17 cellular contexts compared by ENCODE assay signal in genomic region chr5:38529955-38530644, GRCh38. TPM values are rescaled to one million over a fixed set of nuclear protein-coding genes. Genes with fewer than 3 reads are reported as not detected.
A peak's percentile ranks its signal among the peaks of the same experiment; 100 is the strongest.
DNase-seq lines count a peak whose midpoint lies in the region; ATAC-seq, FAIRE-seq and TF ChIP-seq lines count a peak whose summit lies in the region.
"Had no signal": no experiment of that assay in that cellular context is flagged by ENCODE, and none has a peak within 500 bp of the region (broad histone marks: within the 10 kb centered on the region; RNA-seq: fewer than 3 reads in every experiment).

No MANE protein-coding gene starts in this region.

- intact Hi-C loops in right cardiac atrium (cut with DNase I): no loop called here

- no peak for TF ChIP-seq EP300 in A549 (IDR thresholded peaks at IDR 0.05)
- TF ChIP-seq EP300 in gastroesophageal sphincter (IDR thresholded peaks at IDR 0.05): no peak

- POLR2A ChIA-PET in A549 (lab: Yijun Ruan, JAX): no interaction called here
- POLR2A ChIA-PET in HEK293 (lab: Yijun Ruan, JAX): no interaction called here

- 77% methylated on average over 4 of the region's 4 CpGs for WGBS in A549 (ENCODE audit: missing lambda C conversion rate)
- 55% methylated on average over 4 of the region's 4 CpGs for WGBS in right cardiac atrium
- 48 to 56% methylated on average over 4 of the region's 4 CpGs for WGBS in gastroesophageal sphincter (ENCODE audit: low coverage in 1 of 2), 2 donors

- CTCF ChIA-PET in A549 (lab: Yijun Ruan, JAX) (interaction anchor here (0.6 to 1.2 kb wide), 3 partner anchors 14 to 88 kb away, joined by 3 to 5 read pairs (median 3); no protein-coding TSS in a partner anchor), HEK293 (lab: Yijun Ruan, JAX) (interaction anchor here (0.5 kb wide), 1 partner anchor 168 kb away, joined by 4 read pairs; no protein-coding TSS in a partner anchor)

- no peaks in the 10 kb centered on the region for H3K27me3 ChIP-seq in right cardiac atrium (ENCODE audit: control insufficient read depth, insufficient read depth)
- no peaks in the 10 kb centered on the region for H3K27me3 ChIP-seq in gastroesophageal sphincter
- H3K27me3 ChIP-seq: BLaER1 had no signal

- H3K4me1 ChIP-seq in A549 (peaks cover 1% of the 10 kb centered on the region; the same call in 1 of the 3 replicates), HEK293 (ENCODE audit: control insufficient read depth, insufficient read depth, low read length) (peaks cover 23% of the 10 kb centered on the region), right cardiac atrium (ENCODE audit: control insufficient read depth, insufficient read depth, low read length) (peaks cover 15% of the 10 kb centered on the region), gastroesophageal sphincter (peaks cover 0 to 53% (median 0%) of the 10 kb centered on the region in 3 donors)

- TF ChIP-seq POLR2A in A549 (IDR thresholded peaks at IDR 0.05; ENCODE audit: low read length) (no peak), gastroesophageal sphincter (IDR thresholded peaks at IDR 0.05) (no peak)

- DNase-seq in A549 (ENCODE audit: low read depth in 1 of 2, low spot score in 1 of 2): no peak
- DNase-seq in right cardiac atrium: peak in 1 of 3 donors; percentile 69
- DNase-seq in NCI-H345 (lab: John Stamatoyannopoulos, UW): no peak
- no peak for DNase-seq in NCI-H774 (lab: John Stamatoyannopoulos, UW)
- DNase-seq: CD8-positive, alpha-beta memory T cell; GF-D8; KG1; NCI-H187 treated with DMSO at 0.1 percent for 48 hours; NCI-H226; NCI-H526 treated with DMSO at 0.1 percent for 48 hours; SHP77 had no signal

- ATAC-seq in A549: no peak
- peak; percentile 53; the same call in 1 of the 3 replicates for ATAC-seq in SK-N-SH treated with all-trans-retinoic acid at 6 μM for 48 hours
- ATAC-seq in right cardiac atrium: peak; percentile 63 to 71
- ATAC-seq in gastroesophageal sphincter: no peak
- ATAC-seq: GM23338 had no signal

- H3K4me3 ChIP-seq in A549: no peak overlapping the region
- no peak overlapping the region for H3K4me3 ChIP-seq in HEK293 (ENCODE audit: low read depth, low read length)
- H3K4me3 ChIP-seq in right cardiac atrium (ENCODE audit: low read length): no peak overlapping the region
- H3K4me3 ChIP-seq in gastroesophageal sphincter: no peak overlapping the region
- H3K4me3 ChIP-seq: BLaER1, GM23338 had no signal

- no peak for TF ChIP-seq RAD21 in A549 (conservative IDR thresholded peaks at IDR 0.05 in 1 of 2, IDR thresholded peaks at IDR 0.05 in 1 of 2)

- H3K4me2 ChIP-seq in A549: no peak overlapping the region
- H3K4me2 ChIP-seq: BLaER1, GM23338 had no signal

- H3K9me3 ChIP-seq in A549 (peaks cover 8% of the 10 kb centered on the region; the same call in 2 of the 3 replicates), HEK293 (ENCODE audit: control insufficient read depth, insufficient read depth, low read depth, low read length) (no peaks in the 10 kb centered on the region; the same call in 1 of the 2 replicates), right cardiac atrium (ENCODE audit: control insufficient read depth, low read length) (peaks cover 6% of the 10 kb centered on the region), gastroesophageal sphincter (no peaks in the 10 kb centered on the region)
- H3K9me3 ChIP-seq: BLaER1 had no signal

- no peak for FAIRE-seq in A549 (lab: Jason Lieb, UNC)
- FAIRE-seq: GM19239 had no signal

- TF ChIP-seq CTCF in A549 (IDR thresholded peaks at IDR 0.05) (no peak), HEK293 (tag by site-specific recombination; IDR thresholded peaks at IDR 0.05) (no peak), gastroesophageal sphincter (IDR thresholded peaks at IDR 0.05) (no peak)

- H3K27ac ChIP-seq in A549 (no peak overlapping the region), HEK293 (ENCODE audit: extremely low read depth, low read depth, low read length) (no peak overlapping the region), right cardiac atrium (ENCODE audit: low read length) (no peak overlapping the region), gastroesophageal sphincter (no peak overlapping the region)
- H3K27ac ChIP-seq: BLaER1 had no signal

- peaks cover 0 to 8% of the 10 kb centered on the region in 2 experiments; a peak in 1 of 3 replicates for H3K36me3 ChIP-seq in HEK293 (ENCODE audit: control insufficient read depth in 2 of 2, insufficient read depth in 1 of 2, low read length in 2 of 2)
- peaks cover 0 to 34% of the 10 kb centered on the region in 2 donors for H3K36me3 ChIP-seq in gastroesophageal sphincter
- H3K36me3 ChIP-seq: BLaER1 had no signal

TF ChIP-seq in A549, 52 proteins besides CTCF, POLR2A, EP300 and RAD21:
- TF ChIP-seq ZSCAN20 (CRISPR knock-in tag; IDR thresholded peaks at IDR 0.05): no peak
- peak; percentile 86 for TF ChIP-seq MAFK (IDR thresholded peaks at IDR 0.05; ENCODE audit: partially characterized antibody)

TF ChIP-seq in HEK293, 187 proteins besides CTCF, POLR2A, EP300 and RAD21:
- TF ChIP-seq ZNF335 (tag by site-specific recombination; conservative IDR thresholded peaks at IDR 0.05) (peak; percentile 42; the same call in 1 of the 2 replicates), ZBTB11 (tag by site-specific recombination; conservative IDR thresholded peaks at IDR 0.05; ENCODE audit: low read depth) (0 out of 2 replicates have a peak, but pooled peaks have one; percentile 10), ZNF514 (tag by site-specific recombination; IDR thresholded peaks at IDR 0.05) (no peak)

TF ChIP-seq in SK-N-SH treated with all-trans-retinoic acid at 6 μM for 48 hours, 23 proteins besides CTCF, POLR2A, EP300 and RAD21 (continues in another document):
- TF ChIP-seq CSRNP3 (CRISPR knock-in tag; IDR thresholded peaks at IDR 0.05) (no peak), CREB5 (CRISPR knock-in tag; IDR thresholded peaks at IDR 0.05; ENCODE audit: low read depth) (no peak), ARNTL (CRISPR knock-in tag; IDR thresholded peaks at IDR 0.05; ENCODE audit: borderline replicate concordance, low read depth) (no peak), ISL1 (CRISPR knock-in tag; IDR thresholded peaks at IDR 0.05) (no peak), RARB (CRISPR knock-in tag; IDR thresholded peaks at IDR 0.05) (no peak), ZNF8 (CRISPR knock-in tag; IDR thresholded peaks at IDR 0.05) (no peak), OSR1 (CRISPR knock-in tag; IDR thresholded peaks at IDR 0.05) (no peak), ZFP3 (CRISPR knock-in tag; IDR thresholded peaks at IDR 0.05) (no peak), PATZ1 (CRISPR knock-in tag; IDR thresholded peaks at IDR 0.05; ENCODE audit: borderline replicate concordance) (no peak), ZNF70 (CRISPR knock-in tag; IDR thresholded peaks at IDR 0.05) (no peak)

RNA-seq across cellular contexts. Expression of gene LIFR, which starts 26.3 kb away (rescaled TPM):
- polyA plus RNA-seq in A549 (2011; rRNA removed) (6.2 and 7.9 TPM in 2 replicates), A549 (2017; fragmentation: RNase III; extraction: RNeasy Plus Mini Kit Qiagen cat#74134 plus additional on column Dnase treatment) (3.8 to 6.2 TPM (median 5.5 TPM) in 3 replicates), right cardiac atrium (16.8 TPM)
- polyA plus RNA-seq in A549 (2012; cell fraction: cytosol; rRNA removed): 0.90 and 1.0 TPM in 2 replicates
- 0.97 and 1.3 TPM in 2 replicates for polyA plus RNA-seq in A549 (2012; cell fraction: nucleus; rRNA removed)
- polyA minus RNA-seq in A549 (2011; rRNA and poly(A)+ RNA removed): 8.2 and 8.8 TPM in 2 replicates
- total RNA-seq in right cardiac atrium (10 to 100 TPM; 45.3 to 66.9 (median 63.4) TPM), gastroesophageal sphincter (100 to 1,000 TPM in 1 of 4 donors, 10 to 100 TPM in 3; 61.8 to 105 (median 78.0) TPM)
- total RNA-seq: CD8-positive, alpha-beta memory T cell had no signal
- polyA plus RNA-seq: CD8-positive, alpha-beta memory T cell had no signal

Comparison
In these comparisons a context has a peak if more than half of its experiments do, and no peak if none do; other contexts are left out.
1. ATAC-seq: peak in SK-N-SH treated with all-trans-retinoic acid at 6 μM for 48 hours (single experiment) and right cardiac atrium (2 of 2); none in A549 (0 of 2) and gastroesophageal sphincter (single experiment).